In genomic region chr3:42831321-42831713, GRCh38 we compare ENCODE assay signal across 8 cellular contexts. TPM values are rescaled to one million over a fixed set of nuclear protein-coding genes. Genes with fewer than 3 reads are reported as not detected.
DNase-seq lines count a peak whose midpoint lies in the region; ATAC-seq and TF ChIP-seq lines count a peak whose summit lies in the region.

No MANE protein-coding gene starts in this region.

- 5% methylated on average over 3 of the region's 3 CpGs for WGBS in SK-N-SH (ENCODE audit: low lambda C conversion rate)
- 21 to 23% (median 21%) methylated on average over 3 of the region's 3 CpGs for WGBS in heart left ventricle, 4 donors

- no peaks in the 10 kb centered on the region for H3K79me2 ChIP-seq in SK-N-SH (ENCODE audit: insufficient read depth)

- TF ChIP-seq EP300 in SK-N-SH (IDR thresholded peaks at IDR 0.05; ENCODE audit: borderline replicate concordance in 1 of 2, low read depth in 1 of 2, low read length in 1 of 2): no peak

- no peak overlapping the region for H3K27ac Mint-ChIP-seq in activated naive CD4-positive, alpha-beta T cell treated with anti-CD3 and anti-CD28 coated beads, Interleukin-2, amount 10 ng/mL, durations not matched to agents 7 days and 5 days

- no peak overlapping the region for H3K9ac ChIP-seq in SK-N-SH

- H3K27me3 Mint-ChIP-seq in activated naive CD4-positive, alpha-beta T cell treated with anti-CD3 and anti-CD28 coated beads, Interleukin-2, amount 10 ng/mL, durations not matched to agents 7 days and 5 days: peaks cover 11% of the 10 kb centered on the region

- H3K4me2 ChIP-seq in SK-N-SH: no peak overlapping the region

- no peaks in the 10 kb centered on the region for H3K36me3 Mint-ChIP-seq in activated naive CD4-positive, alpha-beta T cell treated with anti-CD3 and anti-CD28 coated beads, Interleukin-2, amount 10 ng/mL, durations not matched to agents 7 days and 5 days

- H3F3A ChIP-seq in SK-N-SH (replicated peaks; ENCODE audit: insufficient read depth): no peaks in the 10 kb centered on the region

- TF ChIP-seq CTCF in SK-N-SH (IDR thresholded peaks at IDR 0.05): peak; percentile 80
- peak; percentile 62 to 83 (median 73) for TF ChIP-seq CTCF in heart left ventricle (IDR thresholded peaks at IDR 0.05)

- TF ChIP-seq POLR2A in heart left ventricle (IDR thresholded peaks at IDR 0.05): no peak

- peak; percentile 29 to 66 (median 57) for ATAC-seq in heart left ventricle
- ATAC-seq in HG02852 (IDR thresholded peaks at IDR 0.05; ENCODE audit: unreplicated experiment): no peak

- H3K9me3 Mint-ChIP-seq in activated naive CD4-positive, alpha-beta T cell treated with anti-CD3 and anti-CD28 coated beads, Interleukin-2, amount 10 ng/mL, durations not matched to agents 7 days and 5 days: no peaks in the 10 kb centered on the region

- DNase-seq in activated gamma-delta T cell treated with Interleukin-2 at 50 U/mL for 16 hours: peak; percentile 72
- DNase-seq in activated gamma-delta T cell (lab: John Stamatoyannopoulos, UW): no peak
- peak; percentile 43 for DNase-seq in LoVo (ENCODE audit: low spot score)
- DNase-seq in SK-N-SH: peak; percentile 57
- peak; percentile 87 for DNase-seq in activated naive CD4-positive, alpha-beta T cell treated with anti-CD3 and anti-CD28 coated beads, Interleukin-2, amount 10 ng/mL, durations not matched to agents 7 days and 5 days
- peak; percentile 53 to 74 (median 63) for DNase-seq in heart left ventricle
- peak; percentile 52 for DNase-seq in retina

- intact Hi-C loops in heart left ventricle (cut with DNase I): loop anchor here in 9 of 10 donors (1.0 to 5.0 kb wide), 5 partner anchors 49 to 51 kb away; no protein-coding TSS in a partner anchor

- peak; percentile 75 for TF ChIP-seq RAD21 in SK-N-SH (IDR thresholded peaks at IDR 0.05; ENCODE audit: low read length)

- no peak overlapping the region for H3K4me3 Mint-ChIP-seq in activated naive CD4-positive, alpha-beta T cell treated with anti-CD3 and anti-CD28 coated beads, Interleukin-2, amount 10 ng/mL, durations not matched to agents 7 days and 5 days

- peaks cover 0 to 3% of the 10 kb centered on the region in 2 experiments; a peak in 2 of 4 replicates for H3K4me1 ChIP-seq in SK-N-SH (ENCODE audit: control insufficient read depth in 1 of 2, insufficient read depth in 2 of 2, low read depth in 1 of 2, low read length in 1 of 2)
- H3K4me1 ChIP-seq in heart left ventricle: peaks cover 0 to 8% (median 0%) of the 10 kb centered on the region in 12 donors

- H3K27me3 ChIP-seq in SK-N-SH (ENCODE audit: insufficient read depth) (no peaks in the 10 kb centered on the region; the same call in 1 of the 2 replicates), heart left ventricle (no peaks in the 10 kb centered on the region)

- no peak overlapping the region for H3K27ac ChIP-seq in SK-N-SH (ENCODE audit: low read depth in 2 of 2, low read length in 1 of 2)
- H3K27ac ChIP-seq in heart left ventricle: no peak overlapping the region

- POLR2A ChIA-PET in SK-N-SH (lab: Yijun Ruan, JAX): no interaction called here

- no peaks in the 10 kb centered on the region for H3K9me2 ChIP-seq in SK-N-SH

- 0 out of 2 replicates have a peak overlapping the region, but pooled peaks have one; percentile 9 for H2AFZ ChIP-seq in SK-N-SH (ENCODE audit: low read depth)

- H3K9me3 ChIP-seq in SK-N-SH: no peaks in the 10 kb centered on the region
- no peaks in the 10 kb centered on the region for H3K9me3 ChIP-seq in heart left ventricle

- H3K36me3 ChIP-seq in SK-N-SH (replicated peaks in 1 of 2; ENCODE audit: control insufficient read depth in 1 of 2, insufficient read depth in 2 of 2, low read length in 1 of 2) (no peaks in the 10 kb centered on the region), heart left ventricle (no peaks in the 10 kb centered on the region)

- CTCF ChIA-PET in SK-N-SH (lab: Yijun Ruan, JAX): interaction anchor here (0.6 to 3.6 kb wide), 30 partner anchors 9 to 664 kb away, joined by 3 to 63 read pairs (median 7); partner anchors contain the start of genes CYP8B1 and ZBTB47
- CTCF ChIA-PET in activated naive CD4-positive, alpha-beta T cell treated with anti-CD3 and anti-CD28 coated beads, Interleukin-2, amount 10 ng/mL, durations not matched to agents 7 days and 5 days (lab: Charles Lee): interaction anchor here (0.7 to 3.3 kb wide), 20 partner anchors 9 to 548 kb away, joined by 3 to 24 read pairs (median 4); no protein-coding TSS in a partner anchor

- H3K4me3 ChIP-seq in SK-N-SH (ENCODE audit: low read depth in 2 of 2, low read length in 1 of 2) (peak overlapping the region in 1 of 2 experiments; percentile 28; a peak in 1 of 4 replicates), heart left ventricle (no peak overlapping the region)

- H3K4me1 Mint-ChIP-seq in activated naive CD4-positive, alpha-beta T cell treated with anti-CD3 and anti-CD28 coated beads, Interleukin-2, amount 10 ng/mL, durations not matched to agents 7 days and 5 days: peaks cover 7% of the 10 kb centered on the region

- H4K20me1 ChIP-seq in SK-N-SH (ENCODE audit: insufficient read depth): no peaks in the 10 kb centered on the region

TF ChIP-seq in SK-N-SH, 30 proteins besides CTCF, POLR2A, EP300 and RAD21:
- no peak for TF ChIP-seq TCF12 (IDR thresholded peaks at IDR 0.05)
- TF ChIP-seq RFX5 (IDR thresholded peaks at IDR 0.05; ENCODE audit: low read length): 0 out of 2 replicates have a peak, but pooled peaks have one; percentile 11
- TF ChIP-seq SMC3 (IDR thresholded peaks at IDR 0.05; ENCODE audit: low read depth, low read length): peak; percentile 66
- no peak for TF ChIP-seq ZBTB33 (IDR thresholded peaks at IDR 0.05; ENCODE audit: borderline replicate concordance, low read depth)
- TF ChIP-seq POLR2AphosphoS5 (IDR thresholded peaks at IDR 0.05; ENCODE audit: low read depth, low read length): no peak
- no peak for TF ChIP-seq ELF1 (IDR thresholded peaks at IDR 0.05)
- TF ChIP-seq GABPA (IDR thresholded peaks at IDR 0.05; ENCODE audit: low read depth): no peak
- TF ChIP-seq RCOR1 (IDR thresholded peaks at IDR 0.05; ENCODE audit: low read length): no peak
- TF ChIP-seq EZH2phosphoT487 (IDR thresholded peaks at IDR 0.05; ENCODE audit: borderline replicate concordance, low read depth): no peak
- no peak for TF ChIP-seq GATA2 (CRISPR knock-in tag; IDR thresholded peaks at IDR 0.05)

RNA-seq across cellular contexts. Expression of gene ACKR2, which starts 22.1 kb away (rescaled TPM):
- polyA plus RNA-seq in SK-N-SH (2012; rRNA removed) (0.10 and 0.11 TPM in 2 replicates), heart left ventricle (under 1 TPM; 0.22 to 0.57 TPM)
- 0.03 and 0.09 TPM in 2 replicates for polyA plus RNA-seq in SK-N-SH (2012; cell fraction: cytosol; rRNA removed)
- polyA plus RNA-seq in SK-N-SH (2012; cell fraction: nucleus; rRNA removed): 0.21 and 0.22 TPM in 2 replicates
- total RNA-seq in heart left ventricle: 1 to 10 TPM in 4 of 9 donors, under 1 TPM in 5; 0.42 to 3.1 (median 0.67) TPM

RNA-seq across cellular contexts. Expression of gene HIGD1A, which starts 27.0 kb away (rescaled TPM):
- 72.1 and 112 TPM in 2 replicates for polyA plus RNA-seq in SK-N-SH (2012; rRNA removed)
- 147 and 222 TPM in 2 replicates for polyA plus RNA-seq in SK-N-SH (2012; cell fraction: cytosol; rRNA removed)
- polyA plus RNA-seq in SK-N-SH (2012; cell fraction: nucleus; rRNA removed): 13.6 and 31.7 TPM in 2 replicates
- 100 to 1,000 TPM; 170 to 353 (median 313) TPM for total RNA-seq in heart left ventricle
- polyA plus RNA-seq in heart left ventricle: 100 to 1,000 TPM; 291 to 497 TPM

RNA-seq across cellular contexts. Expression of gene CYP8B1, which starts 44.4 kb away (rescaled TPM):
- polyA plus RNA-seq in SK-N-SH (2012; rRNA removed): not detected in 2 replicates
- polyA plus RNA-seq in SK-N-SH (2012; cell fraction: cytosol; rRNA removed): not detected in 2 replicates
- not detected in 2 replicates for polyA plus RNA-seq in SK-N-SH (2012; cell fraction: nucleus; rRNA removed)
- total RNA-seq in heart left ventricle: under 1 TPM in 1 of 9 donors, not detected in 8; 0.14 TPM
- polyA plus RNA-seq in heart left ventricle: not detected

RNA-seq across cellular contexts. Expression of gene CCDC13, which starts 58.3 kb away (rescaled TPM):
- polyA plus RNA-seq in SK-N-SH (2012; rRNA removed) (0.66 and 1.3 TPM in 2 replicates), heart left ventricle (1 to 10 TPM in 1 of 2 donors, under 1 TPM in 1; 0.53 to 1.1 TPM)
- 0.37 and 0.82 TPM in 2 replicates for polyA plus RNA-seq in SK-N-SH (2012; cell fraction: cytosol; rRNA removed)
- 2.9 and 3.2 TPM in 2 replicates for polyA plus RNA-seq in SK-N-SH (2012; cell fraction: nucleus; rRNA removed)
- total RNA-seq in heart left ventricle: 1 to 10 TPM in 1 of 9 donors, under 1 TPM in 7, not detected in 1; 0.44 to 1.4 (median 0.83) TPM
